In the genomic region with DNA sequence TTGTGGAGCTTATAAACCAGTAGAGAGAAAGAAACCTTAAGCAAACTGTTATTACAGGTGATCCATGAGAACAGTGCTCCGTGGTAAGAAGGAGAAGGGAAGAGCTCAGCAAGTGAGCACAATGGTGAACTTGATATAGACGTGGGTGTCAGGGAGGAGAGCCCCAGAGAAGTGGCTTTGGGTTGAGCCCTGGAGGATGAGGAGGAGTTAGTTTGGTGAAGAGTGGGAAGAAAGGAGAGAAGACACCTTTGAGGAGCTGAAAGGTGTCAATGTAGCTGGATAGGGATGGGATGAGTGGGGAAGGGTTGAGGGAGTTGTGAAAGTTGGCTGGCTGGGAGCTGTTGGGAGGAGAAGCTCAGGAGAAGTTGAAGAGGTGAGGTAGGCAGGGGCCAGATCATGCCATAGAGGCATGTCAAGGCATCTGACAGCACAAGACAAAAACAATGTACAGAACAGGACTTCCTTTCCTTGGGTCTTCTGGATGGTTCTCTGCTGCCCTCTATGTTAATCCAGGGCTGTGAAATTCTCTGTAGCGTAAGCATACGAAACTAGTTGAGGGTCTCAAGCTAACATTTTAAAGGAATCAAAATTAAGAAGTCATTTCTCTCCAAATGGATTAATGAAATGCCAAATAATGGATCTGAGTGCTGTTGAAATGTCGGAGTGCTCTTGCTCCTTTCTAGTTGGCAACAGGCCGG, we compare ENCODE assay signal across 1 cellular context.
TF ChIP-seq lines count a peak whose summit lies in the region.

No MANE protein-coding gene starts in this region.

TF ChIP-seq in GM23338, 12 proteins besides CTCF, POLR2A, EP300 and RAD21 (continued from another document):
- TF ChIP-seq ETS1 (IDR thresholded peaks at IDR 0.05) (no peak), EZH2phosphoT487 (IDR thresholded peaks at IDR 0.05; ENCODE audit: unreplicated experiment) (no peak)
TF ChIP-seq in GM23338: peak in this region for 0.
